1 cellular context compared by ENCODE assay signal in the genomic region with DNA sequence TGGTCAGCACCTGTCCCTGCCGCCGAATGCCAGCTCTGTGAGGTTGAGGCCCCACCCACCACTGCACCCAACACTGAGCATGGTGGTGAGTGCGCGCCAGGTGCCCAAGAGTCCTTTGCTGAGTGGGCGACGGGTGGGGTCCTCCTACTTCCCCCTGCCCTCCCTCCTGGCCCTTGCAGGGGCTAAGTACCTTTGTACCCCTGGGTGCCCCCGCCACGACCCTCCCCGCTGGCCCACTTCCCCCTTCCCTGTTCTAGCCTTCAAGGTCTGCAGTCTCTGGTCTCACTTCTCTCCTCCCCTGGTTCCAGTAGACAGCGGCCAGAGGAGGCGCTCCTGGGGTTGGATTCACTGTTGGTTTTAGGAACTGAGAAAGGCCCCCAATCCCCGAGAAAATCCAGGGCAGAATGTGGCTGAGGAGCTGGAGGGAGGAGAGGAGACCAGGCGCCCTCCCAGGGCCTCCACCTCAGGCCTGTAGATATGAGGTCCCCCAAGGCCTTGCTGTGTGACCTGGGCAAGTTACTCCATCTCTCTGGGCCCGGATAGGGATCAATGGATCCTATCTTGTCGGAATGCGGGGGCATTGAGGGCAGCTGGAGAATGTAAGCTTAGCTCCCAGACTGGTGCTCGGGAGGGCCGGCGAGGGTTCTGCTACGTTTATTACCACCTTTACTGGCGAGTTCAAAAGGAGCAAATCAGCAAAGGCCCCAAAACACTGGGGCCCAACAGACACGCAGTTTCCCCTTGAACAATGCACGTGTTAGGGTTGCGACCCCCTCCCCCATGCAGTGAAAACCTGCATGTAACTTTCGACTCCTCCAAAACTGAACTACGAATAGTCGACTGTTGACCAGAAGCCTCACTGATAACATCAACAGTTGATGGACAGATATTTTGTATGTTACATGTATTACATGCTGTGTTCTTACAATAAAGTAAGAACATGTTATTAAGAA.
A peak's percentile ranks its signal among the peaks of the same experiment; 100 is the strongest.
TF ChIP-seq lines count a peak whose summit lies in the region.

No MANE protein-coding gene starts in this region.

TF ChIP-seq in WTC11, 78 proteins besides CTCF, POLR2A, EP300 and RAD21 (continued from another document):
- TF ChIP-seq, protein P1, sequence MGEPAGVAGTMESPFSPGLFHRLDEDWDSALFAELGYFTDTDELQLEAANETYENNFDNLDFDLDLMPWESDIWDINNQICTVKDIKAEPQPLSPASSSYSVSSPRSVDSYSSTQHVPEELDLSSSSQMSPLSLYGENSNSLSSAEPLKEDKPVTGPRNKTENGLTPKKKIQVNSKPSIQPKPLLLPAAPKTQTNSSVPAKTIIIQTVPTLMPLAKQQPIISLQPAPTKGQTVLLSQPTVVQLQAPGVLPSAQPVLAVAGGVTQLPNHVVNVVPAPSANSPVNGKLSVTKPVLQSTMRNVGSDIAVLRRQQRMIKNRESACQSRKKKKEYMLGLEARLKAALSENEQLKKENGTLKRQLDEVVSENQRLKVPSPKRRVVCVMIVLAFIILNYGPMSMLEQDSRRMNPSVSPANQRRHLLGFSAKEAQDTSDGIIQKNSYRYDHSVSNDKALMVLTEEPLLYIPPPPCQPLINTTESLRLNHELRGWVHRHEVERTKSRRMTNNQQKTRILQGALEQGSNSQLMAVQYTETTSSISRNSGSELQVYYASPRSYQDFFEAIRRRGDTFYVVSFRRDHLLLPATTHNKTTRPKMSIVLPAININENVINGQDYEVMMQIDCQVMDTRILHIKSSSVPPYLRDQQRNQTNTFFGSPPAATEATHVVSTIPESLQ (CRISPR knock-in tag; IDR thresholded peaks at IDR 0.05) = no peak
- TF ChIP-seq FOXJ3 (CRISPR knock-in tag; IDR thresholded peaks at IDR 0.05; ENCODE audit: borderline replicate concordance) (0 out of 2 replicates have a peak, but pooled peaks have one; percentile 12), SOX15 (CRISPR knock-in tag; IDR thresholded peaks at IDR 0.05) (no peak), ZNF219 (CRISPR knock-in tag; IDR thresholded peaks at IDR 0.05; ENCODE audit: borderline replicate concordance) (no peak), FOXK1 (CRISPR knock-in tag; IDR thresholded peaks at IDR 0.05) (no peak), JUN (CRISPR knock-in tag; IDR thresholded peaks at IDR 0.05) (no peak)
TF ChIP-seq in WTC11: peak in this region for 1.
